Comparison of ENCODE assay signal across 8 cellular contexts in the genomic region with DNA sequence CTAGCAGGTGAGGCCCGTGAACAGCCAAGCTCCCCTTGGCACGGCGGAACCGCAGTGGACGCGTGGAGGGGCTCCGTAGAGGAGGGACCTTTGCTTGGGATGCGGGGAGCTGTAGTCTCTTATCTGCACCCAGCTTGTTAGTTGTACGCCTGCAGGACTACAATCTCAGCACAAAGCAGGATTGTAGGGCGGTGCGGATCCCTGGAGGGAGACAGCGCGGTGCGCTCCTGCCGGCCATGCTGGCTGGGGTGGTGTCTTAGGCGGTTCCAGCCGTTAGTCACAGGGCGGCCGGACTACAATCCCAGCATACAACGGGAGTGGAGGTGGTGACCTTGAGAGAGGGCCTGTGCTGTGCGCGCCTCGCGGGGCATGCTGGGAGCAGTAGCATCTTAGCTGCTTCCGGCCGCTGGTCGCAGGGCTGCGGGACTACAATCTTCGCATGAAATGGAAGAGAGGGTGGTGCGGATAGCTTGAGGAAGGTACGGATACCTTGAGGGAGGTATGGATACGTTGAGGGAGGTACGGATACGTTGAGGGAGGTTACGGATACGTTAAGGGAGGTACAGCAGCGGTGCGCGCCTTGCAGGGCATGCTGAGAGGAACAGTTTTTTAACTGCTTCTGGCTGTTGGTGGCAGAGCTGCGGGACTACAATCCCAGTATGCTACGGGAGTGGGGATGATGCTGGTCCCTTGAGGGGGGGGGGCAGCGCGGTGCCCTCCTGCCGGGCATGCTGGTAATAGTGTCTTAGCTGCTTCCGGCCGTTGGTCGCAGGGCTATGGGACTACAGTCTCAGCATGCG.
A peak's percentile ranks its signal among the peaks of the same experiment; 100 is the strongest.
DNase-seq lines count a peak whose midpoint lies in the region; ATAC-seq, FAIRE-seq and TF ChIP-seq lines count a peak whose summit lies in the region.

No MANE protein-coding gene starts in this region.

- POLR2A ChIA-PET in activated CD4-positive, alpha-beta T cell treated with anti-CD3 and anti-CD28 coated beads for 36 hours (lab: Charles Lee) = interaction anchor here (0.6 kb wide), 1 partner anchor 220 kb away, joined by 3 read pairs; no protein-coding TSS in a partner anchor

- peaks cover 32% of the 10 kb centered on the region for H3K36me3 Mint-ChIP-seq in activated CD4-positive, alpha-beta T cell treated with anti-CD3 and anti-CD28 coated beads for 36 hours (ENCODE audit: low read depth)

- peak overlapping the region; percentile 96 for H3K4me3 Mint-ChIP-seq in activated CD4-positive, alpha-beta T cell treated with anti-CD3 and anti-CD28 coated beads for 36 hours

- CTCF ChIA-PET in activated CD4-positive, alpha-beta T cell treated with anti-CD3 and anti-CD28 coated beads for 36 hours (lab: Charles Lee) = interaction anchor here (1.4 kb wide), 1 partner anchor 11 kb away, joined by 5 read pairs; no protein-coding TSS in a partner anchor

- H3K4me1 Mint-ChIP-seq in activated CD4-positive, alpha-beta T cell treated with anti-CD3 and anti-CD28 coated beads for 36 hours = peaks cover 14% of the 10 kb centered on the region

- no peaks in the 10 kb centered on the region for H3K27me3 Mint-ChIP-seq in activated CD4-positive, alpha-beta T cell treated with anti-CD3 and anti-CD28 coated beads for 36 hours

- ATAC-seq in HG03378 (IDR thresholded peaks at IDR 0.05; ENCODE audit: unreplicated experiment) = peak; percentile 86
- ATAC-seq in activated CD4-positive, alpha-beta T cell treated with anti-CD3 and anti-CD28 coated beads for 36 hours = peak; percentile 95

- FAIRE-seq in colon (lab: Jason Lieb, UNC) = peak; percentile 28

- no peaks in the 10 kb centered on the region for H3K9me3 Mint-ChIP-seq in activated CD4-positive, alpha-beta T cell treated with anti-CD3 and anti-CD28 coated beads for 36 hours (ENCODE audit: low read depth)

- DNase-seq in AML-193 (lab: John Stamatoyannopoulos, UW) = peak; percentile 81 to 84
- peak; percentile 87 for DNase-seq in NCI-H460 (ENCODE audit: extremely low read depth, low read depth)
- DNase-seq in activated CD4-positive, alpha-beta T cell treated with anti-CD3 and anti-CD28 coated beads for 36 hours = peak; percentile 96
- peak; percentile 96 for DNase-seq in kidney tubule cell (ENCODE audit: low spot score)
- peak; percentile 70 to 77 for DNase-seq in stimulated activated CD4-positive, alpha-beta T cell treated with anti-CD3 and anti-CD28 coated beads, Interleukin-1b, Interleukin-23, amount 100 ng/mL, for 1 hour (ENCODE audit: low read depth in 2 of 2)

- H3K27ac Mint-ChIP-seq in activated CD4-positive, alpha-beta T cell treated with anti-CD3 and anti-CD28 coated beads for 36 hours = peak overlapping the region; percentile 99

- peak; percentile 68 for TF ChIP-seq POLR2A in GM19099 (IDR thresholded peaks at IDR 0.05; ENCODE audit: extremely low read depth, insufficient read length, low read depth)

- intact Hi-C loops in activated CD4-positive, alpha-beta T cell treated with anti-CD3 and anti-CD28 coated beads for 36 hours (cut with DNase I, micrococcal nuclease) = loop anchor here in 1 of 2 experiments (2.0 to 10.0 kb wide), 2 partner anchors 1419 to 1811 kb away; a partner anchor contains a TSS

Comparison
In these comparisons a context has a peak if more than half of its experiments do, and no peak if none do; other contexts are left out.
1. Peak in every context shown above with its lines: DNase-seq and ATAC-seq.